10 cellular contexts compared by ENCODE assay signal in genomic region chr5:169914766-169915165, GRCh38.
DNase-seq lines count a peak whose midpoint lies in the region; ATAC-seq and TF ChIP-seq lines count a peak whose summit lies in the region.
"Had no signal": no experiment of that assay in that cellular context is flagged by ENCODE, and none has a peak within 500 bp of the region (broad histone marks: within the 10 kb centered on the region; RNA-seq: fewer than 3 reads in every experiment).

No MANE protein-coding gene starts in this region.

- H3K9me3 ChIP-seq in right atrium auricular region (no peaks in the 10 kb centered on the region), thyroid gland (no peaks in the 10 kb centered on the region)
- H3K9me3 ChIP-seq: mucosa of descending colon had no signal

- H3K27ac ChIP-seq in right atrium auricular region (no peak overlapping the region), thyroid gland (no peak overlapping the region)

- TF ChIP-seq POLR2A in thyroid gland (IDR thresholded peaks at IDR 0.05) = no peak

- no peak for TF ChIP-seq CTCF in right atrium auricular region (IDR thresholded peaks at IDR 0.05)
- TF ChIP-seq CTCF in cardiac fibroblast (IDR thresholded peaks at IDR 0.05; ENCODE audit: low read depth, low read length) = no peak
- TF ChIP-seq CTCF in thyroid gland (IDR thresholded peaks at IDR 0.05) = no peak

- WGBS in thyroid gland, 2 donors = 17% methylated on average over 2 of the region's 2 CpGs

- H3K36me3 ChIP-seq in right atrium auricular region = no peaks in the 10 kb centered on the region
- no peaks in the 10 kb centered on the region for H3K36me3 ChIP-seq in thyroid gland

- peak; percentile 79 for ATAC-seq in Right ventricle myocardium superior (ENCODE audit: poor library complexity)
- ATAC-seq: mucosa of descending colon had no signal

- intact Hi-C loops in Right ventricle myocardium superior (cut with DNase I) = no loop called here
- intact Hi-C loops in thyroid gland (cut with DNase I) = no loop called here

- no peaks in the 10 kb centered on the region for H3K4me1 ChIP-seq in right atrium auricular region
- H3K4me1 ChIP-seq in thyroid gland = no peaks in the 10 kb centered on the region

- no peak overlapping the region for H3K4me3 ChIP-seq in right atrium auricular region
- H3K4me3 ChIP-seq in cardiac fibroblast (replicated peaks in 1 of 2; ENCODE audit: low read depth in 2 of 2, low read length in 2 of 2) = no peak overlapping the region
- H3K4me3 ChIP-seq in thyroid gland (replicated peaks in 1 of 3) = no peak overlapping the region
- H3K4me3 ChIP-seq: mucosa of descending colon had no signal

- DNase-seq in Right ventricle myocardium superior (peak; percentile 72), right atrium auricular region (ENCODE audit: low spot score) (no peak), cardiac fibroblast (ENCODE audit: low read depth in 2 of 2) (peak; percentile 59 to 77), iris pigment epithelial cell (ENCODE audit: low read depth) (peak; percentile 66), thyroid gland (peak; percentile 72 to 83), NOMO-1 treated with dmso at 0.1 percent for 144 hours (lab: John Stamatoyannopoulos, UW; ENCODE audit: unreplicated experiment) (no peak), SK-N-DZ (ENCODE audit: low spot score) (no peak)
- no peak for DNase-seq in activated T-cell treated with anti-CD3 and anti-CD28 coated beads, Interleukin-2, amount 50 U/mL, for 48 hours
- DNase-seq: SHP77 treated with DMSO at 0.1 percent for 48 hours had no signal

- no peaks in the 10 kb centered on the region for H3K27me3 ChIP-seq in right atrium auricular region
- no peaks in the 10 kb centered on the region for H3K27me3 ChIP-seq in thyroid gland

Comparison
In these comparisons a context has a peak if more than half of its experiments do, and no peak if none do; other contexts are left out.
1. DNase-seq: peak in Right ventricle myocardium superior (single experiment), cardiac fibroblast (2 of 2), iris pigment epithelial cell (single experiment) and thyroid gland (2 of 2); none in right atrium auricular region (single experiment), activated T-cell treated with anti-CD3 and anti-CD28 coated beads, Interleukin-2, amount 50 U/mL, for 48 hours (0 of 2), NOMO-1 treated with dmso at 0.1 percent for 144 hours (single experiment) and SK-N-DZ (single experiment).